In genomic region chr15:81331141-81331540, GRCh38 we compare ENCODE assay signal across 10 cellular contexts. TPM values are rescaled to one million over a fixed set of nuclear protein-coding genes. Genes with fewer than 3 reads are reported as not detected.
DNase-seq lines count a peak whose midpoint lies in the region; ATAC-seq and TF ChIP-seq lines count a peak whose summit lies in the region.
"Not testable (repeated sequence)": the region's sequence is repeated elsewhere in the genome, so short reads cannot be mapped to it uniquely, and the experiment has no call there.
"Had no signal": no experiment of that assay in that cellular context is flagged by ENCODE, and none has a peak within 500 bp of the region (broad histone marks: within the 10 kb centered on the region; RNA-seq: fewer than 3 reads in every experiment).

No MANE protein-coding gene starts in this region.

- H3K9me3 ChIP-seq in CD4-positive, alpha-beta T cell (ENCODE audit: control insufficient read depth, low read length): not testable (repeated sequence)

- H3K27me3 Mint-ChIP-seq in CD4-positive, alpha-beta T cell; activated naive CD8-positive, alpha-beta T cell treated with anti-CD3 and anti-CD28 coated beads, Interleukin-2, amount 10 ng/mL, durations not matched to agents 7 days and 5 days; dendritic cell treated with granulocyte-macrophage colony-stimulating factor and Interleukin-4, amounts not matched to agents 40 ng/mL and 50 ng/mL, for 4 days; nephron (ENCODE audit: low read depth); type B pancreatic cell: not testable (repeated sequence)

- POLR2A ChIA-PET in CD4-positive, alpha-beta T cell (lab: Charles Lee); activated naive CD8-positive, alpha-beta T cell treated with anti-CD3 and anti-CD28 coated beads, Interleukin-2, amount 10 ng/mL, durations not matched to agents 7 days and 5 days (lab: Charles Lee): not testable (repeated sequence)

- not testable (repeated sequence) for H3K27ac ChIP-seq in CD4-positive, alpha-beta T cell (ENCODE audit: low read depth, low read length)

- H3K27ac Mint-ChIP-seq in CD4-positive, alpha-beta T cell: peak overlapping the region; percentile 6
- not testable (repeated sequence) for H3K27ac Mint-ChIP-seq in activated naive CD8-positive, alpha-beta T cell treated with anti-CD3 and anti-CD28 coated beads, Interleukin-2, amount 10 ng/mL, durations not matched to agents 7 days and 5 days; type B pancreatic cell
- peak overlapping the region; percentile 12 for H3K27ac Mint-ChIP-seq in dendritic cell treated with granulocyte-macrophage colony-stimulating factor and Interleukin-4, amounts not matched to agents 40 ng/mL and 50 ng/mL, for 4 days
- peak overlapping the region in 2 of 3 experiments; percentile 69 for H3K27ac Mint-ChIP-seq in nephron

- H3K36me3 Mint-ChIP-seq in CD4-positive, alpha-beta T cell (ENCODE audit: low read depth); activated naive CD8-positive, alpha-beta T cell treated with anti-CD3 and anti-CD28 coated beads, Interleukin-2, amount 10 ng/mL, durations not matched to agents 7 days and 5 days; dendritic cell treated with granulocyte-macrophage colony-stimulating factor and Interleukin-4, amounts not matched to agents 40 ng/mL and 50 ng/mL, for 4 days (ENCODE audit: low read depth); nephron (ENCODE audit: low read depth); type B pancreatic cell: not testable (repeated sequence)

- ATAC-seq in CD4-positive, alpha-beta T cell (ENCODE audit: poor library complexity); activated naive CD8-positive, alpha-beta T cell treated with anti-CD3 and anti-CD28 coated beads, Interleukin-2, amount 10 ng/mL, durations not matched to agents 7 days and 5 days (ENCODE audit: low read depth): not testable (repeated sequence)

- intact Hi-C loops in CD4-positive, alpha-beta T cell (cut with DNase I, micrococcal nuclease); dendritic cell treated with granulocyte-macrophage colony-stimulating factor and Interleukin-4, amounts not matched to agents 40 ng/mL and 50 ng/mL, for 4 days (cut with micrococcal nuclease): not testable (repeated sequence)

- CTCF ChIA-PET in CD4-positive, alpha-beta T cell (lab: Charles Lee): not testable (repeated sequence)

- DNase-seq in CD4-positive, alpha-beta T cell; activated naive CD8-positive, alpha-beta T cell treated with anti-CD3 and anti-CD28 coated beads, Interleukin-2, amount 10 ng/mL, durations not matched to agents 7 days and 5 days: not testable (repeated sequence)
- DNase-seq in OCI-M1 (lab: John Stamatoyannopoulos, UW) (peak; percentile 19), iris pigment epithelial cell (ENCODE audit: low read depth) (peak; percentile 75), type B pancreatic cell (ENCODE audit: extremely low spot score, unreplicated experiment) (peak; percentile 18)
- DNase-seq in activated CD8-positive, alpha-beta memory T cell treated with anti-CD3 and anti-CD28 coated beads for 24 hours: peak; percentile 50

- H3K27me3 ChIP-seq in CD4-positive, alpha-beta T cell (ENCODE audit: control insufficient read depth, insufficient read depth, low read length): not testable (repeated sequence)

- H3K4me3 Mint-ChIP-seq in CD4-positive, alpha-beta T cell: peak overlapping the region; percentile 12
- H3K4me3 Mint-ChIP-seq in activated naive CD8-positive, alpha-beta T cell treated with anti-CD3 and anti-CD28 coated beads, Interleukin-2, amount 10 ng/mL, durations not matched to agents 7 days and 5 days: peak overlapping the region; percentile 0
- not testable (repeated sequence) for H3K4me3 Mint-ChIP-seq in dendritic cell treated with granulocyte-macrophage colony-stimulating factor and Interleukin-4, amounts not matched to agents 40 ng/mL and 50 ng/mL, for 4 days; nephron; type B pancreatic cell

- peaks cover 34% of the 10 kb centered on the region for H3K4me1 Mint-ChIP-seq in CD4-positive, alpha-beta T cell (ENCODE audit: low read depth)
- not testable (repeated sequence) for H3K4me1 Mint-ChIP-seq in activated naive CD8-positive, alpha-beta T cell treated with anti-CD3 and anti-CD28 coated beads, Interleukin-2, amount 10 ng/mL, durations not matched to agents 7 days and 5 days; type B pancreatic cell (ENCODE audit: unreplicated experiment)
- peaks cover 11% of the 10 kb centered on the region for H3K4me1 Mint-ChIP-seq in dendritic cell treated with granulocyte-macrophage colony-stimulating factor and Interleukin-4, amounts not matched to agents 40 ng/mL and 50 ng/mL, for 4 days (ENCODE audit: low read depth)
- peaks cover 24% of the 10 kb centered on the region for H3K4me1 Mint-ChIP-seq in nephron

- not testable (repeated sequence) for TF ChIP-seq CTCF in CD4-positive, alpha-beta T cell (IDR thresholded peaks at IDR 0.05); nephron (IDR thresholded peaks at IDR 0.05; ENCODE audit: unreplicated experiment in 3 of 3); type B pancreatic cell (conservative IDR thresholded peaks at IDR 0.05)

- not testable (repeated sequence) for H3K9me3 Mint-ChIP-seq in CD4-positive, alpha-beta T cell; activated naive CD8-positive, alpha-beta T cell treated with anti-CD3 and anti-CD28 coated beads, Interleukin-2, amount 10 ng/mL, durations not matched to agents 7 days and 5 days; dendritic cell treated with granulocyte-macrophage colony-stimulating factor and Interleukin-4, amounts not matched to agents 40 ng/mL and 50 ng/mL, for 4 days; nephron; type B pancreatic cell

RNA-seq across cellular contexts. Expression of gene STARD5, which starts 7.2 kb away (rescaled TPM):
- 1 to 10 TPM; 9.7 to 9.8 TPM for total RNA-seq in CD4-positive, alpha-beta T cell
- total RNA-seq in activated naive CD8-positive, alpha-beta T cell treated with anti-CD3 and anti-CD28 coated beads, Interleukin-2, amount 10 ng/mL, durations not matched to agents 7 days and 5 days: 1 to 10 TPM; 5.4 to 7.2 TPM
- 7.8 and 15.1 TPM in 2 replicates for total RNA-seq in type B pancreatic cell (ENCODE audit: low replicate concordance)

RNA-seq across cellular contexts. Expression of gene TMC3, which starts 42.9 kb away (rescaled TPM):
- not detected for total RNA-seq in CD4-positive, alpha-beta T cell
- not detected for total RNA-seq in activated naive CD8-positive, alpha-beta T cell treated with anti-CD3 and anti-CD28 coated beads, Interleukin-2, amount 10 ng/mL, durations not matched to agents 7 days and 5 days
- 0.07 and 0.10 TPM in 2 replicates for total RNA-seq in type B pancreatic cell (ENCODE audit: low replicate concordance)
- total RNA-seq: GM23248, HT1080 had no signal
